In genomic region chr7:28649189-28649588, GRCh38 we compare ENCODE assay signal across 29 cellular contexts.
"Had no signal": no experiment of that assay in that cellular context is flagged by ENCODE, and none has a peak within 500 bp of the region (broad histone marks: within the 10 kb centered on the region; RNA-seq: fewer than 3 reads in every experiment).

No MANE protein-coding gene starts in this region.

- ATAC-seq: natural killer cell; psoas muscle; right cardiac atrium; right lobe of liver; stimulated activated memory B cell treated with anti-CD40 and anti-IgM and Interleukin-4, amounts not matched to agents 10 μg/mL and 1 μg/mL and 100 μg/mL, for 72 hours; stimulated activated naive CD8-positive, alpha-beta T cell treated with anti-CD3 and anti-CD28 coated beads, Interleukin-15, amount 100 ng/mL, for 72 hours; stimulated activated naive CD8-positive, alpha-beta T cell treated with anti-CD3 and anti-CD28 coated beads, Interleukin-15, Interleukin-2, amounts not matched to agents 100 U/mL and 50 U/mL, for 24 hours; upper lobe of right lung had no signal

- FAIRE-seq: small intestine had no signal

- H3K9ac ChIP-seq: neural progenitor cell, parathyroid adenoma had no signal

- H3K27ac Mint-ChIP-seq: natural killer cell; nephron; neural progenitor cell; progenitor cell of endocrine pancreas; stimulated activated memory B cell treated with anti-CD40 and anti-IgM and Interleukin-4, amounts not matched to agents 10 μg/mL and 1 μg/mL and 100 μg/mL, for 72 hours; stimulated activated naive CD8-positive, alpha-beta T cell treated with anti-CD3 and anti-CD28 coated beads, Interleukin-15, amount 100 ng/mL, for 72 hours; type B pancreatic cell had no signal

- H3K27me3 Mint-ChIP-seq: progenitor cell of endocrine pancreas; stimulated activated memory B cell treated with anti-CD40 and anti-IgM and Interleukin-4, amounts not matched to agents 10 μg/mL and 1 μg/mL and 100 μg/mL, for 72 hours; stimulated activated naive CD8-positive, alpha-beta T cell treated with anti-CD3 and anti-CD28 coated beads, Interleukin-15, amount 100 ng/mL, for 72 hours; type B pancreatic cell had no signal

- H3K4me1 ChIP-seq: neural progenitor cell, parathyroid adenoma, right lobe of liver, suprapubic skin, testis, tibial artery, transverse colon, upper lobe of right lung, uterus had no signal

- H3K79me2 ChIP-seq: parathyroid adenoma had no signal

- H3K9me3 ChIP-seq: ovary, psoas muscle, right lobe of liver, sigmoid colon, suprapubic skin, testis, tibial artery, transverse colon, upper lobe of right lung, uterus had no signal

- H3K4me3 ChIP-seq: neural progenitor cell, ovary, psoas muscle, right lobe of liver, sigmoid colon, suprapubic skin, testis, tibial artery, transverse colon, upper lobe of right lung, uterus had no signal

- H3K27me3 ChIP-seq: neural progenitor cell, ovary, right lobe of liver, sigmoid colon, suprapubic skin, testis, tibial artery, transverse colon, upper lobe of right lung, uterus had no signal

- H3K27ac ChIP-seq: neural progenitor cell, ovary, parathyroid adenoma, psoas muscle, right lobe of liver, sigmoid colon, suprapubic skin, testis, tibial artery, transverse colon, upper lobe of right lung, uterus had no signal

- H3K36me3 Mint-ChIP-seq: natural killer cell; neural progenitor cell; stimulated activated memory B cell treated with anti-CD40 and anti-IgM and Interleukin-4, amounts not matched to agents 10 μg/mL and 1 μg/mL and 100 μg/mL, for 72 hours; type B pancreatic cell had no signal

- H3K4me2 ChIP-seq: neural progenitor cell had no signal

- H3K36me3 ChIP-seq: neural progenitor cell, ovary, right lobe of liver, sigmoid colon, suprapubic skin, tibial artery, transverse colon, upper lobe of right lung, uterus had no signal

- H3K4me3 Mint-ChIP-seq: natural killer cell; nephron; neural progenitor cell; stimulated activated memory B cell treated with anti-CD40 and anti-IgM and Interleukin-4, amounts not matched to agents 10 μg/mL and 1 μg/mL and 100 μg/mL, for 72 hours; stimulated activated naive CD8-positive, alpha-beta T cell treated with anti-CD3 and anti-CD28 coated beads, Interleukin-15, amount 100 ng/mL, for 72 hours; type B pancreatic cell had no signal

- DNase-seq: natural killer cell; occipital lobe; ovary; posterior cingulate gyrus; psoas muscle; right cardiac atrium; right lobe of liver; sigmoid colon; small intestine; stimulated activated CD4-positive, alpha-beta T cell treated with anti-CD3 and anti-CD28 coated beads, Interleukin-1b, Interleukin-23, amount 100 ng/mL, for 48 hours; stimulated activated CD4-positive, alpha-beta T cell treated with anti-CD3 and anti-CD28 coated beads, Interleukin-4, amount 100 ng/mL, for 1 hour; stimulated activated CD4-positive, alpha-beta T cell treated with anti-CD3 and anti-CD28 coated beads, Interleukin-4, amount 100 ng/mL, for 4 hours; stimulated activated CD8-positive, alpha-beta memory T cell treated with anti-CD3 and anti-CD28 coated beads, Interleukin-4, amount 100 ng/mL, for 48 hours; stimulated activated naive CD4-positive, alpha-beta T cell; stimulated activated naive CD8-positive, alpha-beta T cell treated with anti-CD3 and anti-CD28 coated beads, Interleukin-15, amount 100 ng/mL, for 72 hours; stimulated activated naive CD8-positive, alpha-beta T cell treated with anti-CD3 and anti-CD28 coated beads, Interleukin-15, Interleukin-2, amounts not matched to agents 100 U/mL and 50 U/mL, for 24 hours; substantia nigra; testis; tibial artery; transverse colon; upper lobe of right lung; uterus had no signal

- H2AFZ ChIP-seq: neural progenitor cell, parathyroid adenoma had no signal

- H3K4me1 Mint-ChIP-seq: natural killer cell; stimulated activated memory B cell treated with anti-CD40 and anti-IgM and Interleukin-4, amounts not matched to agents 10 μg/mL and 1 μg/mL and 100 μg/mL, for 72 hours; stimulated activated naive CD8-positive, alpha-beta T cell treated with anti-CD3 and anti-CD28 coated beads, Interleukin-15, amount 100 ng/mL, for 72 hours had no signal

- H3K9me3 Mint-ChIP-seq: natural killer cell; nephron; stimulated activated memory B cell treated with anti-CD40 and anti-IgM and Interleukin-4, amounts not matched to agents 10 μg/mL and 1 μg/mL and 100 μg/mL, for 72 hours; stimulated activated naive CD8-positive, alpha-beta T cell treated with anti-CD3 and anti-CD28 coated beads, Interleukin-15, amount 100 ng/mL, for 72 hours; type B pancreatic cell had no signal
